20 cellular contexts compared by ENCODE assay signal in genomic region chr14:55562135-55562534, GRCh38. TPM values are rescaled to one million over a fixed set of nuclear protein-coding genes. Genes with fewer than 3 reads are reported as not detected.
DNase-seq lines count a peak whose midpoint lies in the region; ATAC-seq, FAIRE-seq and TF ChIP-seq lines count a peak whose summit lies in the region.
"Had no signal": no experiment of that assay in that cellular context is flagged by ENCODE, and none has a peak within 500 bp of the region (broad histone marks: within the 10 kb centered on the region; RNA-seq: fewer than 3 reads in every experiment).

No MANE protein-coding gene starts in this region.

- no peaks in the 10 kb centered on the region for H3K27me3 ChIP-seq in Panc1 (ENCODE audit: control insufficient read depth, insufficient read depth, low read length)
- H3K27me3 ChIP-seq in bronchial epithelial cell (ENCODE audit: control insufficient read depth, insufficient read depth, low read length), result no peaks in the 10 kb centered on the region
- H3K27me3 ChIP-seq in brain microvascular endothelial cell (replicated peaks), result no peaks in the 10 kb centered on the region
- H3K27me3 ChIP-seq: BE2C had no signal

- DNase-seq in GM12892 (ENCODE audit: insufficient read length) (no peak), Panc1 (ENCODE audit: low read depth, low spot score) (no peak), bronchial epithelial cell (ENCODE audit: low read depth) (peak; percentile 27), nephron progenitor cell (no peak), activated T-cell treated with anti-CD3 and anti-CD28 coated beads for 4 hours (no peak), brain microvascular endothelial cell (no peak)
- DNase-seq: ACHN; BE2C; C1 segment of cervical spinal cord; CD4-positive, CD25-positive, alpha-beta regulatory T cell; CD8-positive, alpha-beta memory T cell; COR-L47; DMS 273 treated with DMSO at 0.1 percent for 48 hours; DMS53; DND-41; EL; GM23248 had no signal

- H3K4me1 ChIP-seq in Panc1 (ENCODE audit: control insufficient read depth, insufficient read depth, low read length), result peaks cover 4% of the 10 kb centered on the region; the same call in 1 of the 2 replicates
- H3K4me1 ChIP-seq: HAP-1 had no signal

- H3K36me3 ChIP-seq in Panc1 (ENCODE audit: control insufficient read depth, insufficient read depth, low read length) (no peaks in the 10 kb centered on the region; the same call in 1 of the 2 replicates), bronchial epithelial cell (ENCODE audit: control insufficient read depth, insufficient read depth, low read length) (no peaks in the 10 kb centered on the region), brain microvascular endothelial cell (replicated peaks) (no peaks in the 10 kb centered on the region)
- H3K36me3 ChIP-seq: HAP-1 had no signal

- H3K27ac Mint-ChIP-seq in nephron progenitor cell, result no peak overlapping the region
- H3K27ac Mint-ChIP-seq: CD8-positive, alpha-beta memory T cell had no signal

- FAIRE-seq in GM12892 (lab: Jason Lieb, UNC) (peak; percentile 58), bronchial epithelial cell (lab: Jason Lieb, UNC) (no peak)
- FAIRE-seq: GM12878, GM19239 had no signal

- ATAC-seq in Panc1, result no peak
- ATAC-seq: GM12878 had no signal

- CTCF ChIA-PET in Panc1 (lab: Charles Lee), result no interaction called here

- in situ Hi-C loops in Panc1 (cut with HindIII; ENCODE audit: low pct_unique_long_range_greater_than_20kb, low sequenced_read_pairs), result no loop called here
- in situ Hi-C loops in brain microvascular endothelial cell (cut with HindIII; ENCODE audit: low pct_ligation_motif_present, low sequenced_read_pairs), result no loop called here

- no peaks in the 10 kb centered on the region for H3K27me3 Mint-ChIP-seq in nephron progenitor cell (ENCODE audit: low read depth, poor library complexity)

- peaks cover 12% of the 10 kb centered on the region for H3K36me3 Mint-ChIP-seq in nephron progenitor cell (ENCODE audit: low read depth)

- no peaks in the 10 kb centered on the region for H3K9me3 Mint-ChIP-seq in nephron progenitor cell
- H3K9me3 Mint-ChIP-seq: CD4-positive, CD25-positive, alpha-beta regulatory T cell; CD8-positive, alpha-beta memory T cell had no signal

- POLR2A ChIA-PET in Panc1 (lab: Charles Lee), result interaction anchor here (0.6 kb wide), 1 partner anchor 36 kb away, joined by 3 read pairs; no protein-coding TSS in a partner anchor

- H3K9me3 ChIP-seq in Panc1 (ENCODE audit: control insufficient read depth, insufficient read depth, low read depth, low read length), result no peaks in the 10 kb centered on the region
- H3K9me3 ChIP-seq: BE2C, HAP-1 had no signal

- peaks cover 4% of the 10 kb centered on the region for H3K4me1 Mint-ChIP-seq in nephron progenitor cell
- H3K4me1 Mint-ChIP-seq: CD4-positive, CD25-positive, alpha-beta regulatory T cell; CD8-positive, alpha-beta memory T cell had no signal

- H3K27ac ChIP-seq in Panc1 (ENCODE audit: low read length) (peak overlapping the region; percentile 13; the same call in 1 of the 2 replicates), brain microvascular endothelial cell (no peak overlapping the region)
- H3K27ac ChIP-seq: GM23248 had no signal

- H3K4me3 ChIP-seq in Panc1 (ENCODE audit: low read depth in 2 of 2, low read length in 2 of 2) (no peak overlapping the region), bronchial epithelial cell (ENCODE audit: low read depth, low read length) (no peak overlapping the region), brain microvascular endothelial cell (ENCODE audit: low read depth, low read length) (no peak overlapping the region)
- H3K4me3 ChIP-seq: GM12878, GM23248, HAP-1 had no signal

- intact Hi-C loops in Panc1 (cut with micrococcal nuclease; ENCODE audit: unreplicated experiment), result no loop called here

- TF ChIP-seq POLR2A in GM12892 (IDR thresholded peaks at IDR 0.05; ENCODE audit: low read depth, low read length), result no peak

- TF ChIP-seq CTCF in Panc1 (IDR thresholded peaks at IDR 0.05) (no peak), bronchial epithelial cell (IDR thresholded peaks at IDR 0.05; ENCODE audit: insufficient read depth, low read length, severe bottlenecking) (no peak), nephron progenitor cell (IDR thresholded peaks at IDR 0.05) (no peak), brain microvascular endothelial cell (IDR thresholded peaks at IDR 0.05; ENCODE audit: low read depth, low read length, missing control alignments) (no peak)

- BruUV-seq in Panc1 (replicated peaks; lab: Mats Ljungman, UMichigan), result no TSS peak

- H3K4me3 Mint-ChIP-seq in nephron progenitor cell, result no peak overlapping the region
- H3K4me3 Mint-ChIP-seq: CD4-positive, CD25-positive, alpha-beta regulatory T cell; CD8-positive, alpha-beta memory T cell had no signal

RNA-seq across cellular contexts. Expression of gene KTN1, which starts 17.9 kb away (rescaled TPM):
- polyA plus RNA-seq in GM12892 (2012; ENCODE audit: missing spikeins), result 74.8 TPM
- total RNA-seq in Panc1 (2021; ENCODE audit: unreplicated experiment) (310 TPM), bronchial epithelial cell (128 and 173 TPM in 2 replicates)
- polyA plus RNA-seq in Panc1 (2012; ENCODE audit: insufficient read length), result 139 TPM
